Comparison of ENCODE assay signal across 10 cellular contexts in genomic region chr12:90013409-90013808, GRCh38.
A peak's percentile ranks its signal among the peaks of the same experiment; 100 is the strongest.
DNase-seq lines count a peak whose midpoint lies in the region; ATAC-seq lines count a peak whose summit lies in the region.
"Had no signal": no experiment of that assay in that cellular context is flagged by ENCODE, and none has a peak within 500 bp of the region (broad histone marks: within the 10 kb centered on the region; RNA-seq: fewer than 3 reads in every experiment).

No MANE protein-coding gene starts in this region.

- peaks cover 0 to 2% (median 0%) of the 10 kb centered on the region in 7 donors for H3K9me3 Mint-ChIP-seq in CD4-positive, CD25-positive, alpha-beta regulatory T cell

- H3K27me3 Mint-ChIP-seq in CD4-positive, CD25-positive, alpha-beta regulatory T cell = peaks cover 4% of the 10 kb centered on the region

- peak in 2 of 3 donors; percentile 22 to 23 for DNase-seq in CD4-positive, CD25-positive, alpha-beta regulatory T cell
- DNase-seq in KBM-7 (peak; percentile 22), fibroblast of gingiva (ENCODE audit: low read depth) (peak; percentile 24), COLO668 (lab: John Stamatoyannopoulos, UW; ENCODE audit: unreplicated experiment) (no peak), NCI-H187 (lab: John Stamatoyannopoulos, UW) (no peak)
- no peak for DNase-seq in effector memory CD4-positive, alpha-beta T cell
- DNase-seq: MM.1S, sigmoid colon had no signal

- no peaks in the 10 kb centered on the region for H3K9me3 ChIP-seq in CD4-positive, CD25-positive, alpha-beta regulatory T cell (ENCODE audit: control insufficient read depth in 2 of 2, low read length in 2 of 2)
- no peaks in the 10 kb centered on the region for H3K9me3 ChIP-seq in effector memory CD4-positive, alpha-beta T cell (ENCODE audit: control insufficient read depth, low read length)
- H3K9me3 ChIP-seq: sigmoid colon had no signal

- no peaks in the 10 kb centered on the region for H3K4me1 ChIP-seq in CD4-positive, CD25-positive, alpha-beta regulatory T cell (ENCODE audit: control insufficient read depth, insufficient read depth, low read length, poor library complexity, severe bottlenecking)
- H3K4me1 ChIP-seq in effector memory CD4-positive, alpha-beta T cell (ENCODE audit: control insufficient read depth, insufficient read depth, low read length, poor library complexity, severe bottlenecking) = no peaks in the 10 kb centered on the region

- no peaks in the 10 kb centered on the region for H3K27me3 ChIP-seq in CD4-positive, CD25-positive, alpha-beta regulatory T cell (ENCODE audit: control insufficient read depth, insufficient read depth, low read length)
- H3K27me3 ChIP-seq in effector memory CD4-positive, alpha-beta T cell (replicated peaks; ENCODE audit: control insufficient read depth, insufficient read depth, low read length, poor library complexity, severe bottlenecking) = no peaks in the 10 kb centered on the region
- H3K27me3 ChIP-seq: sigmoid colon had no signal

- H3K4me1 Mint-ChIP-seq in CD4-positive, CD25-positive, alpha-beta regulatory T cell = peaks cover 0 to 8% (median 5%) of the 10 kb centered on the region in 4 donors

- no peak overlapping the region for H3K27ac ChIP-seq in CD4-positive, CD25-positive, alpha-beta regulatory T cell (ENCODE audit: insufficient read depth, low read length, poor library complexity, severe bottlenecking)
- no peak overlapping the region for H3K27ac ChIP-seq in effector memory CD4-positive, alpha-beta T cell (ENCODE audit: insufficient read depth, low read length, poor library complexity, severe bottlenecking)
- H3K27ac ChIP-seq: sigmoid colon had no signal

- in situ Hi-C loops in KBM-7 (cut with MboI; ENCODE audit: low pct_unique_long_range_greater_than_20kb, low sequenced_read_pairs) = no loop called here

- H3K4me3 Mint-ChIP-seq in CD4-positive, CD25-positive, alpha-beta regulatory T cell = no peak overlapping the region

- H3K27ac Mint-ChIP-seq in CD4-positive, CD25-positive, alpha-beta regulatory T cell = peak overlapping the region; percentile 42 to 67 (median 45)

- H3K36me3 Mint-ChIP-seq in CD4-positive, CD25-positive, alpha-beta regulatory T cell = no peaks in the 10 kb centered on the region

- H3K36me3 ChIP-seq in CD4-positive, CD25-positive, alpha-beta regulatory T cell (ENCODE audit: control insufficient read depth, insufficient read depth, low read length) = no peaks in the 10 kb centered on the region
- H3K36me3 ChIP-seq in effector memory CD4-positive, alpha-beta T cell (ENCODE audit: control insufficient read depth, insufficient read depth, low read length) = no peaks in the 10 kb centered on the region
- H3K36me3 ChIP-seq: sigmoid colon had no signal

- H3K4me3 ChIP-seq in CD4-positive, CD25-positive, alpha-beta regulatory T cell (ENCODE audit: low read depth, low read length) = no peak overlapping the region
- H3K4me3 ChIP-seq in effector memory CD4-positive, alpha-beta T cell (ENCODE audit: insufficient read depth, low read depth, low read length, poor library complexity, severe bottlenecking) = no peak overlapping the region
- H3K4me3 ChIP-seq: sigmoid colon had no signal

- ATAC-seq in CD4-positive, CD25-positive, alpha-beta regulatory T cell (ENCODE audit: low read depth in 2 of 2) = no peak
- ATAC-seq in GM19397 (IDR thresholded peaks at IDR 0.05; ENCODE audit: unreplicated experiment) (peak; percentile 59), HG03045 (IDR thresholded peaks at IDR 0.05; ENCODE audit: unreplicated experiment) (no peak)

Comparison
In these comparisons a context has a peak if more than half of its experiments do, and no peak if none do; other contexts are left out.
1. DNase-seq: peak in CD4-positive, CD25-positive, alpha-beta regulatory T cell (2 of 3), KBM-7 (single experiment) and fibroblast of gingiva (single experiment); none in COLO668 (single experiment), NCI-H187 (0 of 2) and effector memory CD4-positive, alpha-beta T cell (0 of 3).